12 cellular contexts compared by ENCODE assay signal in the genomic region with DNA sequence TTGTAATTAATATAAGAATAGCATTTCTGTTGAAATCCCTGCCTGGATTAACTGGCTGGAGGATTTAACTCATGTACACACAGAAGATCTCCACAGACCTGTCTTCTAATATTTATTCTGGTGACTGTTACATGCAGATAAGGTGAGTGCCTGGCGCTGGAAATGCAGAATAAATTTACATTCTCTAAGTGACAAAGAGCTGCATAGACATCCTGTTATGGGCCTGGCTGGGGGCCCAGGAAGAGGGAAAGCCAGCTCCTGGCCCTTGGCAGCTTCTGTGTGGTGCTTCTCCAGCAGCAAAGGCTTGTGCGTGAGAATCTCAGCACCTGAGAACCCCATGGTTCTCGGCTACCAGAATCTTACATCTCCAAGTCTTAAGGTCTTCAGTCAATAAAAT.
DNase-seq lines count a peak whose midpoint lies in the region; ATAC-seq and TF ChIP-seq lines count a peak whose summit lies in the region.
"Had no signal": no experiment of that assay in that cellular context is flagged by ENCODE, and none has a peak within 500 bp of the region (broad histone marks: within the 10 kb centered on the region; RNA-seq: fewer than 3 reads in every experiment).

No MANE protein-coding gene starts in this region.

- no peaks in the 10 kb centered on the region for H3K27me3 Mint-ChIP-seq in osteocyte (ENCODE audit: unreplicated experiment)

- no peak for TF ChIP-seq CTCF in osteocyte (IDR thresholded peaks at IDR 0.05)

- ATAC-seq in GM21619 (IDR thresholded peaks at IDR 0.05; ENCODE audit: unreplicated experiment) (no peak), GM18861 (IDR thresholded peaks at IDR 0.05; ENCODE audit: unreplicated experiment) (no peak), GM18870 (IDR thresholded peaks at IDR 0.05; ENCODE audit: unreplicated experiment) (no peak)
- ATAC-seq: natural killer cell treated with Interleukin-12 subunit alpha and Interleukin-12 subunit beta and Interleukin-15 and Interleukin-18, amount 100 ng/mL, for 72 hours had no signal

- H3K4me3 Mint-ChIP-seq in osteocyte (ENCODE audit: unreplicated experiment): no peak overlapping the region
- H3K4me3 Mint-ChIP-seq: activated T-helper 1 cell treated with anti-CD3 and anti-CD28 coated beads, Interleukin-12 subunit alpha, Interleukin-12 subunit beta, Interleukin-2, Interleukin-4 antibody, amounts not matched to agents 30 ng/mL and 10 ng/mL and 1 ng/mL, durations not matched to agents 14 hours and 24 hours and 36 hours; natural killer cell treated with Interleukin-12 subunit alpha and Interleukin-12 subunit beta and Interleukin-15 and Interleukin-18, amount 100 ng/mL, for 72 hours had no signal

- H3K27ac Mint-ChIP-seq in osteocyte (ENCODE audit: unreplicated experiment): no peak overlapping the region
- H3K27ac Mint-ChIP-seq: activated T-helper 1 cell treated with anti-CD3 and anti-CD28 coated beads, Interleukin-12 subunit alpha, Interleukin-12 subunit beta, Interleukin-2, Interleukin-4 antibody, amounts not matched to agents 30 ng/mL and 10 ng/mL and 1 ng/mL, durations not matched to agents 14 hours and 24 hours and 36 hours; natural killer cell treated with Interleukin-12 subunit alpha and Interleukin-12 subunit beta and Interleukin-15 and Interleukin-18, amount 100 ng/mL, for 72 hours had no signal

- peak; percentile 16 for DNase-seq in ELR (ENCODE audit: low read depth)
- peak; percentile 53 for DNase-seq in NCI-H1694 (lab: John Stamatoyannopoulos, UW)
- DNase-seq in astrocyte of the hippocampus (ENCODE audit: low read depth, low spot score): peak; percentile 71
- peak; percentile 66 for DNase-seq in osteocyte (ENCODE audit: extremely low spot score, unreplicated experiment)
- DNase-seq in stimulated activated naive CD4-positive, alpha-beta T cell (lab: John Stamatoyannopoulos, UW): no peak
- DNase-seq: caudate nucleus, NCI-H1436 had no signal

- H3K9me3 Mint-ChIP-seq in osteocyte (ENCODE audit: unreplicated experiment): no peaks in the 10 kb centered on the region
- H3K9me3 Mint-ChIP-seq: activated T-helper 1 cell treated with anti-CD3 and anti-CD28 coated beads, Interleukin-12 subunit alpha, Interleukin-12 subunit beta, Interleukin-2, Interleukin-4 antibody, amounts not matched to agents 30 ng/mL and 10 ng/mL and 1 ng/mL, durations not matched to agents 14 hours and 24 hours and 36 hours; natural killer cell treated with Interleukin-12 subunit alpha and Interleukin-12 subunit beta and Interleukin-15 and Interleukin-18, amount 100 ng/mL, for 72 hours had no signal

- H3K36me3 Mint-ChIP-seq in osteocyte (ENCODE audit: unreplicated experiment): no peaks in the 10 kb centered on the region
- H3K36me3 Mint-ChIP-seq: natural killer cell treated with Interleukin-12 subunit alpha and Interleukin-12 subunit beta and Interleukin-15 and Interleukin-18, amount 100 ng/mL, for 72 hours had no signal

- H3K4me1 Mint-ChIP-seq in osteocyte (ENCODE audit: unreplicated experiment): peaks cover 5% of the 10 kb centered on the region

Comparison
In these comparisons a context has a peak if more than half of its experiments do, and no peak if none do; other contexts are left out.
1. DNase-seq: peak in ELR (single experiment), NCI-H1694 (single experiment), astrocyte of the hippocampus (single experiment) and osteocyte (single experiment); none in stimulated activated naive CD4-positive, alpha-beta T cell (0 of 6).